ENCODE assay signal across 8 cellular contexts in genomic region chr2:224946911-224947310, GRCh38.
A peak's percentile ranks its signal among the peaks of the same experiment; 100 is the strongest.
DNase-seq lines count a peak whose midpoint lies in the region; ATAC-seq lines count a peak whose summit lies in the region.

No MANE protein-coding gene starts in this region.

- intact Hi-C loops in Right ventricle myocardium superior (cut with DNase I), result no loop called here

- ATAC-seq in GM18861 (IDR thresholded peaks at IDR 0.05; ENCODE audit: unreplicated experiment) (peak; percentile 81), HG02678 (IDR thresholded peaks at IDR 0.05; ENCODE audit: unreplicated experiment) (peak; percentile 74), Right ventricle myocardium superior (ENCODE audit: poor library complexity) (no peak)
- ATAC-seq in stimulated activated naive CD8-positive, alpha-beta T cell treated with anti-CD3 and anti-CD28 coated beads, Interleukin-15, Interleukin-2, amounts not matched to agents 100 U/mL and 50 U/mL, for 24 hours, result peak; percentile 64

- DNase-seq in NOMO-1 (lab: John Stamatoyannopoulos, UW; ENCODE audit: unreplicated experiment in 2 of 2) (peak; percentile 68 to 99), dermis blood vessel endothelial cell (peak; percentile 82), anterior cingulate cortex (lab: John Stamatoyannopoulos, UW) (no peak), Right ventricle myocardium superior (no peak), NCI-H2227 (lab: John Stamatoyannopoulos, UW; ENCODE audit: unreplicated experiment) (no peak)
- DNase-seq in stimulated activated naive CD8-positive, alpha-beta T cell treated with anti-CD3 and anti-CD28 coated beads, Interleukin-15, Interleukin-2, amounts not matched to agents 100 U/mL and 50 U/mL, for 24 hours, result no peak

Comparison
In these comparisons a context has a peak if more than half of its experiments do, and no peak if none do; other contexts are left out.
1. DNase-seq: peak in NOMO-1 (2 of 2) and dermis blood vessel endothelial cell (single experiment); none in stimulated activated naive CD8-positive, alpha-beta T cell treated with anti-CD3 and anti-CD28 coated beads, Interleukin-15, Interleukin-2, amounts not matched to agents 100 U/mL and 50 U/mL, for 24 hours (single experiment), anterior cingulate cortex (0 of 58), Right ventricle myocardium superior (single experiment) and NCI-H2227 (single experiment).